ENCODE assay signal across 21 cellular contexts in genomic region chr5:179873176-179873575, GRCh38.
"Had no signal": no experiment of that assay in that cellular context is flagged by ENCODE, and none has a peak within 500 bp of the region (broad histone marks: within the 10 kb centered on the region; RNA-seq: fewer than 3 reads in every experiment).

No MANE protein-coding gene starts in this region.

- H3K4me3 ChIP-seq: coronary artery, dorsolateral prefrontal cortex, psoas muscle, right lobe of liver, thoracic aorta, transverse colon had no signal

- H3K4me1 ChIP-seq: parathyroid adenoma, right lobe of liver, transverse colon had no signal

- H3K27me3 ChIP-seq: dorsolateral prefrontal cortex, right lobe of liver, transverse colon had no signal

- DNase-seq: effector CD8-positive, alpha-beta T cell; foreskin melanocyte; left cardiac atrium; mesendoderm; naive B cell; occipital lobe; psoas muscle; retina; stimulated activated CD4-positive, alpha-beta T cell treated with anti-CD3 and anti-CD28 coated beads, Interleukin-15, amount 100 ng/mL, for 24 hours; stimulated activated CD4-positive, alpha-beta T cell treated with anti-CD3 and anti-CD28 coated beads, Interleukin-1b, Interleukin-23, amount 100 ng/mL, for 48 hours; stimulated activated CD4-positive, alpha-beta T cell treated with anti-CD3 and anti-CD28 coated beads, Interleukin-4, amount 100 ng/mL, for 24 hours; stimulated activated naive CD8-positive, alpha-beta T cell treated with anti-CD3 and anti-CD28 coated beads, Interleukin-15, amount 100 ng/mL, for 72 hours; transverse colon had no signal

- FAIRE-seq: keratinocyte had no signal

- H3K27me3 Mint-ChIP-seq: naive B cell; stimulated activated memory B cell treated with anti-CD40 and anti-IgM and Interleukin-4, amounts not matched to agents 10 μg/mL and 1 μg/mL and 100 μg/mL, for 72 hours; stimulated activated naive CD8-positive, alpha-beta T cell treated with anti-CD3 and anti-CD28 coated beads, Interleukin-15, amount 100 ng/mL, for 72 hours had no signal

- H3K9me3 ChIP-seq: psoas muscle, right lobe of liver, thoracic aorta, transverse colon had no signal

- H3K4me3 Mint-ChIP-seq: naive B cell; nephron; stimulated activated memory B cell treated with anti-CD40 and anti-IgM and Interleukin-4, amounts not matched to agents 10 μg/mL and 1 μg/mL and 100 μg/mL, for 72 hours; stimulated activated naive CD8-positive, alpha-beta T cell treated with anti-CD3 and anti-CD28 coated beads, Interleukin-15, amount 100 ng/mL, for 72 hours had no signal

- H3K4me1 Mint-ChIP-seq: stimulated activated memory B cell treated with anti-CD40 and anti-IgM and Interleukin-4, amounts not matched to agents 10 μg/mL and 1 μg/mL and 100 μg/mL, for 72 hours had no signal

- H3K27ac ChIP-seq: coronary artery, parathyroid adenoma, psoas muscle, right lobe of liver, thoracic aorta, transverse colon had no signal

- H3K9me3 Mint-ChIP-seq: naive B cell; nephron; stimulated activated memory B cell treated with anti-CD40 and anti-IgM and Interleukin-4, amounts not matched to agents 10 μg/mL and 1 μg/mL and 100 μg/mL, for 72 hours; stimulated activated naive CD8-positive, alpha-beta T cell treated with anti-CD3 and anti-CD28 coated beads, Interleukin-15, amount 100 ng/mL, for 72 hours had no signal
